8 cellular contexts compared by ENCODE assay signal in the genomic region with DNA sequence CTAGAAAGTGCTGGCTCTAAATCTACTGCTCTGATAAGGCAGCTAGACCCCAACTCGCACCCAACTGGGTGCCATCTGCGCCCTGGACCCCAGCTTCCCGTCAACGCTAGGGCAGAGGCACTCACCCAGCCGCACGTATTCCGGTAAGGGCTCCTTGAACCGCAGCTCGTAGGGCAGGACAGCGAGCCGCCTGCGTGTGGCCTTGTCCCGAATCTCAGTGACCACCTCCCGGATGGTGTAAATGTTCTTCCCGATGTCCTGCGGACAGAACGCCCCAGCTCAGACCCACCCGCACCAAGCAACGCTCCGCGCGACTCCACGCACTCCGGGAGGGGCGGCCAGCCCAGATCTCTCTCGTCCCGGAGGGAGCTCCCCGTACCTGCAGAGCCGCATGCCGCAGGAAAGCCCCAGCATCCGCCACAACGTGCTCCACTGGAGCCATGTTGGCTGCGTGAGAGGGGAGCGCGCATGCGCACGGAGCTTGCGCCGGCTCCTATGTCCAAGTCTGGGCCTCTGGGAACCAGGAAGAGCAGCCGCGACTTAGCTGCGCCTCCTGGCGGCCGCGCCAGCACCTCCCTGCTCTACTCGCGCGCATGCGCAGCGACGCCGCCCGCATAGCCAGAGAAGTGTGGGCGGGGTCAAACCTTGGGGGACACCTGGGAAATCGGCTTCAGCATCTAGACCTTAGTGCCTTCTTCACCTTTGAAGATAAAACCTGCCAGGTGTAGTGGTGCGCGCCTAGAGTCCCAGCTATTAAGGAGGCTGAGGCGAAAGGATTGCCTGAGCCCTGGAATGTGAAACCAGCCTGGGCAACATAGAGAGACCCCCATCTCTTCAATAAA. TPM values are rescaled to one million over a fixed set of nuclear protein-coding genes. Genes with fewer than 3 reads are reported as not detected.
DNase-seq lines count a peak whose midpoint lies in the region; ATAC-seq and TF ChIP-seq lines count a peak whose summit lies in the region.

A gene (minus strand): TSS at position 458 of the 842 bp plus-strand sequence. CDS start 16 bp downstream, at position 442.

- in situ Hi-C loops in mammary epithelial cell (cut with MboI; ENCODE audit: low sequenced_read_pairs in 2 of 2) = loop anchor here in 1 of 2 donors (5.0 kb wide), 1 partner anchor 42 kb away; no protein-coding TSS in a partner anchor

- intact Hi-C loops in mammary epithelial cell (cut with micrococcal nuclease) = loop anchor here (1.0 to 2.0 kb wide), 4 partner anchors 28 to 358 kb away; a partner anchor contains a TSS

- peaks cover 2% of the 10 kb centered on the region for H3K4me1 ChIP-seq in mammary epithelial cell (ENCODE audit: insufficient read depth, low read length)
- H3K4me1 ChIP-seq in smooth muscle cell (ENCODE audit: low read depth) = peaks cover 8% of the 10 kb centered on the region

- peaks cover 35% of the 10 kb centered on the region for H3K36me3 ChIP-seq in WERI-Rb-1
- peaks cover 11% of the 10 kb centered on the region for H3K36me3 ChIP-seq in mammary epithelial cell (ENCODE audit: insufficient read depth, low read length)
- peaks cover 6% of the 10 kb centered on the region for H3K36me3 ChIP-seq in smooth muscle cell (ENCODE audit: low read depth)

- dilution Hi-C loops in mammary epithelial cell (cut with HindIII; ENCODE audit: low sequenced_read_pairs) = loop anchor here (5.0 kb wide), 1 partner anchor 37 kb away; no protein-coding TSS in a partner anchor

- H3K27ac ChIP-seq in WERI-Rb-1 (peak within 1 kb of the TSS; percentile 58), mammary epithelial cell (ENCODE audit: insufficient read depth, low read depth, low read length) (peak within 1 kb of the TSS; percentile 79), smooth muscle cell (ENCODE audit: low read depth) (peak within 1 kb of the TSS; percentile 15)

- H4K20me1 ChIP-seq in mammary epithelial cell (ENCODE audit: insufficient read depth, low read length) (no peaks in the 10 kb centered on the region), smooth muscle cell (ENCODE audit: low read depth) (no peaks in the 10 kb centered on the region)

- H3F3A ChIP-seq in smooth muscle cell (ENCODE audit: low read depth) = no peaks in the 10 kb centered on the region

- H3K9ac ChIP-seq in mammary epithelial cell (ENCODE audit: insufficient read depth, low read length) (peak within 1 kb of the TSS; percentile 95), smooth muscle cell (ENCODE audit: low read depth) (peak within 1 kb of the TSS; percentile 81)

- H3K4me2 ChIP-seq in mammary epithelial cell (ENCODE audit: insufficient read depth, low read depth, low read length) (peak within 1 kb of the TSS; percentile 77), smooth muscle cell (peak within 1 kb of the TSS; percentile 91)

- H3K79me2 ChIP-seq in mammary epithelial cell (ENCODE audit: insufficient read depth, low read length) (peaks cover 49% of the 10 kb centered on the region), smooth muscle cell (ENCODE audit: low read depth) (peaks cover 39% of the 10 kb centered on the region)

- WGBS in mammary epithelial cell (ENCODE audit: low coverage, missing lambda C conversion rate) = 1% methylated on average over 39 of the region's 58 CpGs
- under 1% methylated on average over 58 of the region's 58 CpGs for WGBS in smooth muscle cell (ENCODE audit: low lambda C conversion rate)

- peak; percentile 81 for ATAC-seq in GM18870 (IDR thresholded peaks at IDR 0.05; ENCODE audit: unreplicated experiment)
- peak; percentile 91 for ATAC-seq in HG03135 (IDR thresholded peaks at IDR 0.05; ENCODE audit: unreplicated experiment)

- H2AFZ ChIP-seq in mammary epithelial cell (ENCODE audit: low read depth, low read length) (peak within 1 kb of the TSS; percentile 94), smooth muscle cell (ENCODE audit: low read depth) (peak within 1 kb of the TSS; percentile 81)

- H3K27me3 ChIP-seq in WERI-Rb-1 (ENCODE audit: insufficient read depth, low read depth, severe bottlenecking) = no peaks in the 10 kb centered on the region
- no peaks in the 10 kb centered on the region for H3K27me3 ChIP-seq in mammary epithelial cell (ENCODE audit: insufficient read depth, low read length)
- no peaks in the 10 kb centered on the region for H3K27me3 ChIP-seq in smooth muscle cell (ENCODE audit: low read depth)

- peak; percentile 98 for TF ChIP-seq CTCF in WERI-Rb-1 (IDR thresholded peaks at IDR 0.05; ENCODE audit: low read depth, low read length)
- peak; percentile 86 to 100 for TF ChIP-seq CTCF in mammary epithelial cell (conservative IDR thresholded peaks at IDR 0.05 in 1 of 2, IDR thresholded peaks at IDR 0.05 in 1 of 2; ENCODE audit: extremely low read depth in 1 of 2, insufficient read depth in 1 of 2, low read depth in 1 of 2, low read length in 2 of 2)
- peak; percentile 95 for TF ChIP-seq CTCF in smooth muscle cell (IDR thresholded peaks at IDR 0.05; ENCODE audit: borderline replicate concordance, insufficient read depth, poor library complexity, severe bottlenecking)

- TSS peak; percentile 51 for BruUV-seq in mammary epithelial cell (replicated peaks; lab: Mats Ljungman, UMichigan)

- DNase-seq in AG08395 (ENCODE audit: low spot score) (peak; percentile 97), NCI-H2196 treated with DMSO at 0.1 percent for 48 hours (lab: John Stamatoyannopoulos, UW; ENCODE audit: unreplicated experiment) (peak; percentile 53), WERI-Rb-1 (peak; percentile 96), mammary epithelial cell (peak; percentile 95), iPS-NIHi11 (ENCODE audit: low spot score) (peak; percentile 95), smooth muscle cell (lab: John Stamatoyannopoulos, UW; ENCODE audit: unreplicated experiment) (peak; percentile 85)

- CTCF ChIA-PET in mammary epithelial cell (lab: Charles Lee; ENCODE audit: low non-redundant PET) = interaction anchor here (0.6 to 0.8 kb wide), 2 partner anchors 44 to 185 kb away, joined by 3 read pairs; no protein-coding TSS in a partner anchor

- H3K9me3 ChIP-seq in WERI-Rb-1 (ENCODE audit: severe bottlenecking) (no peaks in the 10 kb centered on the region), mammary epithelial cell (replicated peaks; ENCODE audit: insufficient read depth, low read length) (no peaks in the 10 kb centered on the region), smooth muscle cell (replicated peaks; ENCODE audit: low read depth) (no peaks in the 10 kb centered on the region)

- H3K4me3 ChIP-seq in WERI-Rb-1 (ENCODE audit: low read depth, low read length) (peak within 1 kb of the TSS; percentile 98), mammary epithelial cell (replicated peaks in 1 of 3; ENCODE audit: insufficient read depth in 1 of 3, low read depth in 2 of 3, low read length in 3 of 3) (peak within 1 kb of the TSS; percentile 63 to 97 (median 75)), smooth muscle cell (peak within 1 kb of the TSS; percentile 67)

RNA-seq across cellular contexts. Expression of the gene that starts here (rescaled TPM):
- 10 to 100 TPM; 30.7 to 72.3 TPM for total RNA-seq in mammary epithelial cell
- polyA plus RNA-seq in mammary epithelial cell = 90.4 TPM
- polyA minus RNA-seq in mammary epithelial cell = 83.8 TPM
- total RNA-seq in smooth muscle cell = 12.7 and 24.2 TPM in 2 replicates
- polyA plus RNA-seq in smooth muscle cell = 20.6 and 22.7 TPM in 2 replicates

Comparison
In these comparisons a context has a peak if more than half of its experiments do, and no peak if none do; other contexts are left out.
1. Peak in every context shown above with its lines: DNase-seq, ATAC-seq, H3K4me3 ChIP-seq and H3K27ac ChIP-seq.
2. H3K27ac ChIP-seq: peak in every context shown above with its lines; median percentile 79 in mammary epithelial cell; 58 in WERI-Rb-1; 15 in smooth muscle cell.